Comparison of ENCODE assay signal across 30 cellular contexts in genomic region chr15:84942456-84942855, GRCh38. TPM values are rescaled to one million over a fixed set of nuclear protein-coding genes. Genes with fewer than 3 reads are reported as not detected.
DNase-seq lines count a peak whose midpoint lies in the region; ATAC-seq, FAIRE-seq and TF ChIP-seq lines count a peak whose summit lies in the region.
"Had no signal": no experiment of that assay in that cellular context is flagged by ENCODE, and none has a peak within 500 bp of the region (broad histone marks: within the 10 kb centered on the region; RNA-seq: fewer than 3 reads in every experiment).

No MANE protein-coding gene starts in this region.

- H3K9ac ChIP-seq in K562 (ENCODE audit: insufficient read depth in 1 of 2, low read depth in 2 of 2, low read length in 2 of 2) (no peak overlapping the region; a peak in 1 of 4 replicates), kidney (ENCODE audit: low read length in 2 of 2) (no peak overlapping the region)
- H3K9ac ChIP-seq: BLaER1 had no signal

- TF ChIP-seq CTCF in K562 (IDR thresholded peaks at IDR 0.05 in 2 of 3, conservative IDR thresholded peaks at IDR 0.05 in 1 of 3; ENCODE audit: insufficient read depth in 2 of 3, low read depth in 1 of 3, low read length in 3 of 3) (no peak), kidney (IDR thresholded peaks at IDR 0.05; ENCODE audit: borderline replicate concordance, extremely low read depth, insufficient read depth) (no peak)

- ATAC-seq in K562, result no peak
- ATAC-seq: GM12878 had no signal

- intact Hi-C loops in K562 (cut with micrococcal nuclease), result no loop called here
- intact Hi-C loops in kidney (cut with DNase I), result no loop called here

- H3K4me2 ChIP-seq in K562 (ENCODE audit: insufficient read depth, low read length), result no peak overlapping the region
- H3K4me2 ChIP-seq: BLaER1 had no signal

- H4K20me1 ChIP-seq in K562 (replicated peaks; ENCODE audit: control insufficient read depth, insufficient read depth, low read length), result no peaks in the 10 kb centered on the region
- H4K20me1 ChIP-seq: BLaER1 had no signal

- H3K27ac ChIP-seq in K562 (ENCODE audit: extremely low read depth, low read depth, low read length) (no peak overlapping the region), kidney (ENCODE audit: low read depth in 2 of 2, low read length in 2 of 2) (no peak overlapping the region)
- H3K27ac ChIP-seq: 22Rv1, BLaER1 had no signal

- peak overlapping the region; percentile 34; the same call in 1 of the 2 replicates for H2AFZ ChIP-seq in K562 (ENCODE audit: low read depth, low read length)

- WGBS in K562 (ENCODE audit: insufficient coverage, low coverage, missing lambda C conversion rate), result 60% methylated on average over 2 of the region's 2 CpGs

- H3K4me3 ChIP-seq in K562 (no peak overlapping the region), kidney (ENCODE audit: low read length in 2 of 2) (no peak overlapping the region)
- H3K4me3 ChIP-seq: BLaER1, GM12878 had no signal

- no peaks in the 10 kb centered on the region for H3K9me1 ChIP-seq in K562 (ENCODE audit: control insufficient read depth, insufficient read depth, low read length)

- no TSS peak for BruUV-seq in K562 (replicated peaks; lab: Mats Ljungman, UMichigan)

- H3K4me1 ChIP-seq in K562 (replicated peaks in 1 of 2; ENCODE audit: control insufficient read depth in 2 of 2, insufficient read depth in 2 of 2, low read length in 2 of 2) (peaks cover 0 to 13% of the 10 kb centered on the region in 2 experiments; a peak in 4 of 5 replicates), kidney (ENCODE audit: control insufficient read depth in 1 of 2, insufficient read depth in 1 of 2, low read depth in 1 of 2, low read length in 2 of 2) (peaks cover 0 to 2% of the 10 kb centered on the region in 2 donors)
- H3K4me1 ChIP-seq: BE2C had no signal

- no peaks in the 10 kb centered on the region for H3K79me2 ChIP-seq in K562 (ENCODE audit: control insufficient read depth, insufficient read depth, low read length)

- TF ChIP-seq RAD21 in K562 (CRISPR knock-in tag; conservative IDR thresholded peaks at IDR 0.05 in 1 of 2, IDR thresholded peaks at IDR 0.05 in 1 of 2), result no peak

- no peak for FAIRE-seq in K562 (lab: Jason Lieb, UNC)
- no peak for FAIRE-seq in kidney (lab: Jason Lieb, UNC)
- FAIRE-seq: GM12878, GM12892, GM18507 had no signal

- H3K36me3 ChIP-seq in K562 (ENCODE audit: control insufficient read depth, insufficient read depth, low read length), result no peaks in the 10 kb centered on the region
- peaks cover 0 to 3% of the 10 kb centered on the region in 2 donors for H3K36me3 ChIP-seq in kidney (ENCODE audit: control insufficient read depth in 1 of 2, insufficient read depth in 2 of 2, low read length in 2 of 2)
- H3K36me3 ChIP-seq: BE2C, BLaER1 had no signal

- TF ChIP-seq EP300 in K562 (IDR thresholded peaks at IDR 0.05; ENCODE audit: low read length), result no peak

- DNase-seq in NCI-H82 (lab: John Stamatoyannopoulos, UW), result peak; percentile 15
- DNase-seq in NCI-H82 treated with DMSO at 0.1 percent for 48 hours (lab: John Stamatoyannopoulos, UW; ENCODE audit: unreplicated experiment), result no peak
- DNase-seq in K562 (ENCODE audit: extremely low read depth in 1 of 4, low spot score in 3 of 4), result no peak
- DNase-seq in HuH-7 (ENCODE audit: low spot score), result no peak
- no peak for DNase-seq in kidney
- DNase-seq: ACHN; BE2C; C1 segment of cervical spinal cord; CD4-positive, alpha-beta memory T cell; CD4-positive, CD25-positive, alpha-beta regulatory T cell; CD8-positive, alpha-beta memory T cell; COR-L47; DMS 273 treated with DMSO at 0.1 percent for 48 hours; DMS153; DMS53; DMS79; DND-41; EL; GDM1 had no signal

- no peaks in the 10 kb centered on the region for H3K9me3 ChIP-seq in K562 (replicated peaks; ENCODE audit: control insufficient read depth, insufficient read depth, low read depth, low read length)
- no peaks in the 10 kb centered on the region for H3K9me3 ChIP-seq in kidney (ENCODE audit: control insufficient read depth in 1 of 2, low read length in 2 of 2)
- H3K9me3 ChIP-seq: BE2C, BLaER1 had no signal

- no peaks in the 10 kb centered on the region for H3K27me3 ChIP-seq in K562 (ENCODE audit: control insufficient read depth in 2 of 2, insufficient read depth in 2 of 2, low read length in 2 of 2)
- H3K27me3 ChIP-seq: BE2C, BLaER1 had no signal

- in situ Hi-C loops in K562 (cut with MboI), result no loop called here

- no peak for TF ChIP-seq POLR2A in K562 (conservative IDR thresholded peaks at IDR 0.05)

- POLR2A ChIA-PET in K562 (lab: Yijun Ruan, JAX), result interaction anchor here (0.6 to 0.7 kb wide), 2 partner anchors 8 to 22 kb away, joined by 3 read pairs; no protein-coding TSS in a partner anchor

- CTCF ChIA-PET in K562 (lab: Yijun Ruan, JAX; ENCODE audit: low intra/inter-chr PET ratio), result no interaction called here

TF ChIP-seq in K562, 482 proteins besides CTCF, POLR2A, EP300 and RAD21:
- TF ChIP-seq ZNF668 (CRISPR knock-in tag; IDR thresholded peaks at IDR 0.05), result no peak
- TF ChIP-seq MED1 (CRISPR knock-in tag; IDR thresholded peaks at IDR 0.05; ENCODE audit: borderline replicate concordance), result no peak
- no peak for TF ChIP-seq PBX2 (CRISPR knock-in tag; IDR thresholded peaks at IDR 0.05; ENCODE audit: low read depth)
- TF ChIP-seq PBX2 (tag; conservative IDR thresholded peaks at IDR 0.05; ENCODE audit: low read depth), result no peak
- no peak for TF ChIP-seq TRIM24 (IDR thresholded peaks at IDR 0.05)

RNA-seq across cellular contexts. Expression of gene PDE8A, which starts 39.2 kb away (rescaled TPM):
- total RNA-seq in K562 (2011; cell fraction: chromatin; rRNA removed; ENCODE audit: low replicate concordance), result 146 and 283 TPM in 2 replicates
- total RNA-seq in K562 (2011; cell fraction: nucleolus; rRNA removed), result 42.5 and 64.0 TPM in 2 replicates
- 102 and 103 TPM in 2 replicates for total RNA-seq in K562 (2011; cell fraction: nucleoplasm; rRNA removed)
- total RNA-seq in K562 (2014; rRNA removed) (16.8 and 17.6 TPM in 2 replicates), K562 (2014; rRNA removed; fragmentation: Illumina TruSeq; extraction: Trizol) (20.5 and 25.5 TPM in 2 replicates), K562 (2015; rRNA removed; fragmentation: Illumina TruSeq; extraction: Trizol) (19.8 and 22.3 TPM in 2 replicates), K562 (2021) (19.8 and 20.9 TPM in 2 replicates), kidney (37.5 TPM)
- polyA plus RNA-seq in K562 (2011; rRNA removed) (37.1 and 40.3 TPM in 2 replicates), K562 (2014; fragmentation: Illumina TruSeq; extraction: Trizol) (23.7 and 26.4 TPM in 2 replicates), K562 (2014; fragmentation: Nextera tagmentation; extraction: Ambion mirVana) (1 to 10 TPM; 5.9 to 7.9 TPM), K562 (2014; rRNA removed) (21.0 and 24.4 TPM in 2 replicates), kidney (ENCODE audit: insufficient read depth, low read depth, low replicate concordance) (20.3 TPM)
- 11.1 and 16.1 TPM in 2 replicates for polyA plus RNA-seq in K562 (2011; cell fraction: cytosol; rRNA removed)
- 76.0 and 83.4 TPM in 2 replicates for polyA plus RNA-seq in K562 (2011; cell fraction: nucleus; rRNA removed)
- 11.8 and 13.9 TPM in 2 replicates for polyA plus RNA-seq in K562 (2012)
- polyA minus RNA-seq in K562 (2011; rRNA and poly(A)+ RNA removed), result 52.2 and 52.6 TPM in 2 replicates
- polyA minus RNA-seq in K562 (2011; cell fraction: cytosol; rRNA and poly(A)+ RNA removed), result 11.0 and 19.1 TPM in 2 replicates
- polyA minus RNA-seq in K562 (2011; cell fraction: nucleus; rRNA and poly(A)+ RNA removed), result 34.6 and 64.8 TPM in 2 replicates

RNA-seq across cellular contexts. Expression of gene SLC28A1, which starts 58.0 kb away (rescaled TPM):
- total RNA-seq in K562 (2011; cell fraction: chromatin; rRNA removed; ENCODE audit: low replicate concordance), result 0.14 TPM in 1 of 2 replicates, not detected in the other
- 0.26 TPM in 1 of 2 replicates, not detected in the other for total RNA-seq in K562 (2011; cell fraction: nucleolus; rRNA removed)
- 0.15 TPM in 1 of 2 replicates, not detected in the other for total RNA-seq in K562 (2011; cell fraction: nucleoplasm; rRNA removed)
- total RNA-seq in K562 (2014; rRNA removed), result not detected in 2 replicates
- not detected in 2 replicates for total RNA-seq in K562 (2014; rRNA removed; fragmentation: Illumina TruSeq; extraction: Trizol)
- total RNA-seq in K562 (2015; rRNA removed; fragmentation: Illumina TruSeq; extraction: Trizol), result not detected in 2 replicates
- total RNA-seq in K562 (2021), result not detected in 2 replicates
- polyA plus RNA-seq in K562 (2011; rRNA removed), result not detected in 2 replicates
- 0.06 TPM in 1 of 2 replicates, not detected in the other for polyA plus RNA-seq in K562 (2011; cell fraction: cytosol; rRNA removed)
- polyA plus RNA-seq in K562 (2011; cell fraction: nucleus; rRNA removed), result 0.06 TPM in 1 of 2 replicates, not detected in the other
- polyA plus RNA-seq in K562 (2012), result not detected in 2 replicates
- polyA plus RNA-seq in K562 (2014; fragmentation: Illumina TruSeq; extraction: Trizol), result not detected in 2 replicates
- polyA plus RNA-seq in K562 (2014; fragmentation: Nextera tagmentation; extraction: Ambion mirVana), result under 1 TPM in 1 of 2 experiments, not detected in 1; 0.04 TPM
- polyA plus RNA-seq in K562 (2014; rRNA removed), result not detected in 2 replicates
- not detected in 2 replicates for polyA minus RNA-seq in K562 (2011; rRNA and poly(A)+ RNA removed)
- not detected in 2 replicates for polyA minus RNA-seq in K562 (2011; cell fraction: cytosol; rRNA and poly(A)+ RNA removed)
- not detected in 2 replicates for polyA minus RNA-seq in K562 (2011; cell fraction: nucleus; rRNA and poly(A)+ RNA removed)
- total RNA-seq in kidney, result 12.8 TPM
- polyA plus RNA-seq in kidney (ENCODE audit: insufficient read depth, low read depth, low replicate concordance), result 51.2 TPM
- total RNA-seq: A172; A673; CD4-positive, alpha-beta memory T cell; CD4-positive, CD25-positive, alpha-beta regulatory T cell; CD8-positive, alpha-beta memory T cell; Daoy; G401; GM12878 had no signal
- polyA plus RNA-seq: AG04450; CD14-positive monocyte; CD4-positive, alpha-beta memory T cell; CD4-positive, CD25-positive, alpha-beta regulatory T cell; CD8-positive, alpha-beta memory T cell; GM12878 had no signal

Comparison
In these comparisons a context has a peak if more than half of its experiments do, and no peak if none do; other contexts are left out.
1. RNA of gene SLC28A1, which starts 58.0 kb away (total RNA-seq): 12.8 TPM in kidney (single experiment); 0.14 to 0.26 TPM in K562; every median in the first group is over 10 times any median in the second.